ENCODE assay signal across 27 cellular contexts in the genomic region with DNA sequence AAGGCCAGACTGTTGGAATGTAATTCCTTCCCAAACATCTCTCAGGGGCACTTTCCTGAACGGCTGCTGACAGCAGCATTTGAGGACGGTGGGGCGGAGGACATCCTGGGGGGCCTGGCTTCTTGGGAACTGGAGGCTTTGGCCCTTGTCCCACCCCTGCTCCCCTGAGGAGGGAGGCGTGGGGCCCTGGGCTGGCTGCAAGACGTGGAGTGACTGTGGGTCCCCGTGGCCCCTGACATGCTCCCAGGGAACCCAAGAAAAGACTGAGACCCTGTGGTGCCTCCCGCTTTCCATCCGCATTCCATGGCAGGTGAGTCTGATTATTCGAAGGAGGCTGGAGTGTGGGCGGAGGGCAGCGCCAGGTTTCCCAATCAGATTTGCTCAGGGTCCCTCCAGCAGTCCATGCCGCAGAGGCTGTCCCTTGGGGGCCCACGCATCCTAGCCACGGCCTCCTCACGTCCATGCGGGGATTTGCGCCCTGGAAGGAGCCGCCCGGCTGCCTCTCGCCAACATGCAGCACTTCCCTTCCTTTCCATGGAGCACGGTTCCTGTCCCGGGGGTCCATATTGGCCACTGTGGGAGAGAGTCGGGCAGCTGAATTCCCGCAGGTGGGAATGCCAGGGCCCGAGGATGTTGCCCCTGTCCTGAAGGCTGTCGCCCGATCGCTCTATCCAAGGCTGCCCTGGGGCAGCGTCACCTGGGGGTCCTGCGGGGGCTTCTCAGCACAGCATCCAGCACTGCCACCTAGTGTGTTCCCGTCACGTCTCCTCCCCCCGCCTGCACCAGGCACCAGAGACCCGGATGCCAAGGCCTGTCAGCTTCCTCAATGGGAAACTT.
DNase-seq lines count a peak whose midpoint lies in the region; ATAC-seq, FAIRE-seq and TF ChIP-seq lines count a peak whose summit lies in the region.
"Had no signal": no experiment of that assay in that cellular context is flagged by ENCODE, and none has a peak within 500 bp of the region (broad histone marks: within the 10 kb centered on the region; RNA-seq: fewer than 3 reads in every experiment).

No MANE protein-coding gene starts in this region.

- no peak overlapping the region for H3K23ac ChIP-seq in H9 (ENCODE audit: insufficient read length, low read depth, low read length)

- no peak overlapping the region for H3K56ac ChIP-seq in H9 (ENCODE audit: insufficient read length, low read depth, low read length)

- no peak overlapping the region for H3K27ac ChIP-seq in H9 (ENCODE audit: insufficient read length, low read depth, low read length)
- H3K27ac ChIP-seq in kidney (ENCODE audit: low read depth in 2 of 2, low read length in 2 of 2) = no peak overlapping the region
- H3K27ac ChIP-seq: gastroesophageal sphincter had no signal

- H3K36me3 ChIP-seq in kidney (ENCODE audit: control insufficient read depth in 1 of 2, insufficient read depth in 2 of 2, low read length in 2 of 2) = no peaks in the 10 kb centered on the region
- H3K36me3 ChIP-seq: gastroesophageal sphincter, Peyer's patch had no signal

- H3K4me1 Mint-ChIP-seq in H9 = peaks cover 13 to 15% of the 10 kb centered on the region in 2 experiments
- H3K4me1 Mint-ChIP-seq in brain = peaks cover 42% of the 10 kb centered on the region
- H3K4me1 Mint-ChIP-seq in stimulated activated effector memory CD8-positive, alpha-beta T cell treated with anti-CD3 and anti-CD28 coated beads, Interleukin-12 subunit alpha, Interleukin-12 subunit beta, amount 100 ng/mL, for 72 hours = peaks cover 26% of the 10 kb centered on the region

- H3K79me2 ChIP-seq in H9 (ENCODE audit: insufficient read depth, low read length) = peaks cover 1% of the 10 kb centered on the region; the same call in 1 of the 2 replicates

- no CpG with 5 or more reads among the region's 34 CpGs for WGBS in H9 (ENCODE audit: extremely low coverage, insufficient read length, low lambda C conversion rate)

- H4K20me1 ChIP-seq in H9 (ENCODE audit: control insufficient read depth, insufficient read depth, insufficient read length) = no peaks in the 10 kb centered on the region

- no peaks in the 10 kb centered on the region for H3K4me1 ChIP-seq in H9 (ENCODE audit: insufficient read depth, low read length)
- no peaks in the 10 kb centered on the region for H3K4me1 ChIP-seq in kidney (ENCODE audit: control insufficient read depth in 1 of 2, insufficient read depth in 1 of 2, low read depth in 1 of 2, low read length in 2 of 2)

- H3K4me3 Mint-ChIP-seq in H9 = no peak overlapping the region
- H3K4me3 Mint-ChIP-seq in brain = no peak overlapping the region
- no peak overlapping the region for H3K4me3 Mint-ChIP-seq in stimulated activated effector memory CD8-positive, alpha-beta T cell treated with anti-CD3 and anti-CD28 coated beads, Interleukin-12 subunit alpha, Interleukin-12 subunit beta, amount 100 ng/mL, for 72 hours
- H3K4me3 Mint-ChIP-seq: HFFc6; T-helper 1 cell treated with Interleukin-12 subunit alpha and Interleukin-12 subunit beta and Interleukin-4 antibody, amounts not matched to agents 30 μg/mL and 1 μg/mL, for 36 hours had no signal

- H2AFZ ChIP-seq in H9 (ENCODE audit: low read length) = no peak overlapping the region

- no peak for FAIRE-seq in kidney (lab: Jason Lieb, UNC)
- FAIRE-seq: endometrium, GM12878 had no signal

- H2BK12ac ChIP-seq in H9 (ENCODE audit: insufficient read length, low read depth, low read length) = no peak overlapping the region

- no peaks in the 10 kb centered on the region for H3K9me3 ChIP-seq in H9 (ENCODE audit: control insufficient read depth, low read depth, low read length)
- H3K9me3 ChIP-seq in kidney (ENCODE audit: control insufficient read depth in 1 of 2, low read length in 2 of 2) = no peaks in the 10 kb centered on the region
- H3K9me3 ChIP-seq: gastroesophageal sphincter, Peyer's patch had no signal

- H3K27ac Mint-ChIP-seq in H9 (peak overlapping the region in 2 of 3 experiments; percentile 44 to 50; a peak in 4 of 7 replicates), brain (peak overlapping the region in 3 of 5 experiments; percentile 78 to 85 (median 84))
- H3K27ac Mint-ChIP-seq in stimulated activated effector memory CD8-positive, alpha-beta T cell treated with anti-CD3 and anti-CD28 coated beads, Interleukin-12 subunit alpha, Interleukin-12 subunit beta, amount 100 ng/mL, for 72 hours = no peak overlapping the region
- H3K27ac Mint-ChIP-seq: HFFc6; T-helper 1 cell treated with Interleukin-12 subunit alpha and Interleukin-12 subunit beta and Interleukin-4 antibody, amounts not matched to agents 30 μg/mL and 1 μg/mL, for 36 hours had no signal

- H3K18ac ChIP-seq in H9 (ENCODE audit: insufficient read length, low read depth, low read length) = no peak overlapping the region

- H2BK5ac ChIP-seq in H9 (ENCODE audit: insufficient read length, low read length) = no peak overlapping the region

- no peak overlapping the region for H2BK20ac ChIP-seq in H9 (ENCODE audit: low read depth, low read length, poor library complexity, severe bottlenecking)

- H2BK120ac ChIP-seq in H9 (ENCODE audit: low read depth, low read length, poor library complexity, severe bottlenecking) = no peak overlapping the region

- no peak overlapping the region for H3K4ac ChIP-seq in H9 (ENCODE audit: low read depth, low read length)

- no peaks in the 10 kb centered on the region for H3K23me2 ChIP-seq in H9 (ENCODE audit: insufficient read length, low read depth, low read length, poor library complexity, severe bottlenecking)

- H3K36me3 Mint-ChIP-seq in H9 (ENCODE audit: insufficient read depth in 1 of 3, low read depth in 3 of 3) = peaks cover 4 to 14% (median 5%) of the 10 kb centered on the region in 3 experiments; a peak in 6 of 7 replicates
- peaks cover 2% of the 10 kb centered on the region for H3K36me3 Mint-ChIP-seq in brain
- peaks cover 11% of the 10 kb centered on the region for H3K36me3 Mint-ChIP-seq in stimulated activated effector memory CD8-positive, alpha-beta T cell treated with anti-CD3 and anti-CD28 coated beads, Interleukin-12 subunit alpha, Interleukin-12 subunit beta, amount 100 ng/mL, for 72 hours
- H3K36me3 Mint-ChIP-seq: CD14-positive monocyte had no signal

- H3K27me3 Mint-ChIP-seq in H9 (ENCODE audit: low read depth) (no peaks in the 10 kb centered on the region; the same call in 1 of the 2 replicates), brain (no peaks in the 10 kb centered on the region)

- H3K9me3 Mint-ChIP-seq in H9 (peaks cover 8 to 11% of the 10 kb centered on the region in 2 experiments), brain (peaks cover 1 to 10% (median 7%) of the 10 kb centered on the region in 5 experiments)
- no peaks in the 10 kb centered on the region for H3K9me3 Mint-ChIP-seq in stimulated activated effector memory CD8-positive, alpha-beta T cell treated with anti-CD3 and anti-CD28 coated beads, Interleukin-12 subunit alpha, Interleukin-12 subunit beta, amount 100 ng/mL, for 72 hours

- peak; percentile 8 for ATAC-seq in stimulated activated effector memory CD8-positive, alpha-beta T cell treated with anti-CD3 and anti-CD28 coated beads, Interleukin-12 subunit alpha, Interleukin-12 subunit beta, amount 100 ng/mL, for 72 hours
- ATAC-seq in GM18861 (IDR thresholded peaks at IDR 0.05; ENCODE audit: unreplicated experiment) = no peak
- ATAC-seq: gastroesophageal sphincter, GM12878 had no signal

- H3K14ac ChIP-seq in H9 (ENCODE audit: insufficient read depth, low read length) = no peak overlapping the region; the same call in 1 of the 2 replicates

- H3K4me3 ChIP-seq in kidney (ENCODE audit: low read length in 2 of 2) = no peak overlapping the region
- H3K4me3 ChIP-seq: gastroesophageal sphincter, GM12878, Peyer's patch had no signal

- H4K5ac ChIP-seq in H9 (ENCODE audit: insufficient read length, low read depth, low read length) = no peak overlapping the region

- no peak for DNase-seq in H9
- DNase-seq in kidney = peak; percentile 64
- no peak for DNase-seq in stimulated activated effector memory CD8-positive, alpha-beta T cell treated with anti-CD3 and anti-CD28 coated beads, Interleukin-12 subunit alpha, Interleukin-12 subunit beta, amount 100 ng/mL, for 72 hours (ENCODE audit: low spot score in 2 of 2)
- no peak for DNase-seq in NCI-H1436 treated with DMSO at 0.1 percent for 48 hours (lab: John Stamatoyannopoulos, UW)
- no peak for DNase-seq in glomerular visceral epithelial cell (ENCODE audit: extremely low spot score)
- no peak for DNase-seq in T-helper 9 cell
- DNase-seq: activated CD4-positive, alpha-beta T cell treated with anti-CD3 and anti-CD28 coated beads for 48 hours; activated naive CD4-positive, alpha-beta T cell; activated T-cell treated with anti-CD3 and anti-CD28 coated beads, Interleukin-2, amount 50 U/mL, for 48 hours; Calu3; cortex of kidney; HFFc6; islet precursor cell; mesendoderm; NCI-H187; NCI-H2171 treated with DMSO at 0.1 percent for 48 hours; Peyer's patch; retina; stimulated activated CD4-positive, alpha-beta T cell treated with anti-CD3 and anti-CD28 coated beads, Interleukin-4, amount 100 ng/mL, for 1 hour; stimulated activated naive CD4-positive, alpha-beta T cell treated with Interleukin-2 at 50 U/mL for 16 hours had no signal

- no peaks in the 10 kb centered on the region for H3K27me3 ChIP-seq in H9 (ENCODE audit: insufficient read depth, low read length)
- H3K27me3 ChIP-seq: Peyer's patch had no signal

- H3K79me1 ChIP-seq in H9 (ENCODE audit: insufficient read depth, low read depth, low read length, poor library complexity, severe bottlenecking) = no peaks in the 10 kb centered on the region

- no peak overlapping the region for H2AK5ac ChIP-seq in H9 (ENCODE audit: insufficient read length, low read length)

- TF ChIP-seq CTCF in H9 (conservative IDR thresholded peaks at IDR 0.05) (no peak), brain (conservative IDR thresholded peaks at IDR 0.05) (no peak), kidney (IDR thresholded peaks at IDR 0.05; ENCODE audit: borderline replicate concordance, extremely low read depth, insufficient read depth) (no peak)

- no peak overlapping the region for H3T11ph ChIP-seq in H9 (ENCODE audit: low read length)

- no peak overlapping the region for H4K91ac ChIP-seq in H9 (ENCODE audit: insufficient read length, low read depth, low read length)

- intact Hi-C loops in kidney (cut with DNase I) = no loop called here

- no peak overlapping the region for H2BK15ac ChIP-seq in H9 (ENCODE audit: low read depth, low read length)

- no peak overlapping the region for H4K8ac ChIP-seq in H9 (replicated peaks; ENCODE audit: insufficient read length, low read depth, low read length)

- H3K9ac ChIP-seq in H9 (ENCODE audit: extremely low read depth, insufficient read length, low read length) = no peak overlapping the region
- H3K9ac ChIP-seq in kidney (ENCODE audit: low read length in 2 of 2) = no peak overlapping the region

- no peak overlapping the region for H3K4me2 ChIP-seq in H9 (ENCODE audit: insufficient read depth, insufficient read length, low read length)
